In the genomic region with DNA sequence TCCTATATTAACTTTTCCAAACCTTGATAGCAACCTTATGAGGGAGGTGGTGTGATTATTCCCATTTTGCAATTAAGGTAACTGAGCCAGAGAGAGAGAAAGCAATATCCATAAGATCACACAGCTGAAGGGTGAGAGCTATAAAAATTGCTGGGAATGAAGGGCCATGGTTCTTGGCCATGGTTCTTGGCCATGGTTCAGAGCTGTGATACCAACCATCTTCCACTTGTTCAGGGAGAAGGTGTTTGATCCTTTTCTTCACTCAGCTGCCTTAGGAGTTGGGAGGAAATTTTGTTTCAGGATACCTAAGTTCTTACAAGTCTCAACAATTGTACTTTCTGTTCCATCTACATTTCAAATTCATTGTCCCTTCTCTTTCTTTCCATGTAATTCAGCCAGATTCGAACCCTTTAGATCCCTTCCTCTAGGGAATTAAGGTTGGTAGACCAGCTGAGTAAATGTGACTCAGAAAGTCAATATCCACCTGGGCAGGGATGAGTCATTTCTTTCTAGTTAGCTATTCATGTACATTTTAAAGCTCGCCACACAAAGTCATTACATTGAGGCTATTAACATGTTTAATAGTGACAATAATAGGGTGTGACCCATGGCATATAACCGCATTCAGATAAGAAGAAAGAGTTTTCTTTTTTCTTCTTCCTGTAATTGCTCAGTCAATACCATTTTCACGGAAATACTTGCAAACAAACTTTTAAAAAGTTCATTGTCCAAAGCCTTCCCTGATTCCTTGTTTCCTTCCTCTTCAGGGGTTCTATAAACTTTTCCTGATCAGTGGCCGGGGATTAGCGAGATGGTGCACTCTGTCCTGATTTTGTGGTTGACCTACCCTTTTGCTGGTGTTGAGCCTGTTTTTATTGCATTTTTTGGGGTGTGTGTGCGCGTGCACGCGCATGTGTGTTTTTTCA, we compare ENCODE assay signal across 8 cellular contexts.
DNase-seq lines count a peak whose midpoint lies in the region; TF ChIP-seq lines count a peak whose summit lies in the region.

No MANE protein-coding gene starts in this region.

- peak overlapping the region; percentile 44 for H3K4me3 Mint-ChIP-seq in stimulated activated naive CD8-positive, alpha-beta T cell treated with anti-CD3 and anti-CD28 coated beads, Interleukin-15, Interleukin-2, amounts not matched to agents 100 ng/mL and 50 ng/mL, for 24 hours

- peak; percentile 13 for DNase-seq in NCI-H345 (lab: John Stamatoyannopoulos, UW)
- DNase-seq in NCI-H345 treated with DMSO at 0.1 percent for 48 hours (lab: John Stamatoyannopoulos, UW; ENCODE audit: unreplicated experiment), result no peak
- DNase-seq in dermis microvascular lymphatic vessel endothelial cell (ENCODE audit: low read depth in 2 of 2), result peak; percentile 59 to 88
- DNase-seq in GM10266 (ENCODE audit: extremely low spot score), result no peak
- no peak for DNase-seq in cortex of kidney (lab: John Stamatoyannopoulos, UW)
- no peak for DNase-seq in NCI-H82 (lab: John Stamatoyannopoulos, UW)

- no peak for TF ChIP-seq CTCF in GM10266 (IDR thresholded peaks at IDR 0.05; ENCODE audit: control insufficient read depth, insufficient read depth, low read depth, missing control alignments)

- H3K4me1 Mint-ChIP-seq in stimulated activated naive CD8-positive, alpha-beta T cell treated with anti-CD3 and anti-CD28 coated beads, Interleukin-15, Interleukin-2, amounts not matched to agents 100 ng/mL and 50 ng/mL, for 24 hours (ENCODE audit: low read depth), result peaks cover 29% of the 10 kb centered on the region

- peak overlapping the region; percentile 52 for H3K27ac Mint-ChIP-seq in stimulated activated naive CD8-positive, alpha-beta T cell treated with anti-CD3 and anti-CD28 coated beads, Interleukin-15, Interleukin-2, amounts not matched to agents 100 ng/mL and 50 ng/mL, for 24 hours

- TF ChIP-seq RAD21 in Ishikawa (IDR thresholded peaks at IDR 0.05; ENCODE audit: low read depth), result no peak

- 0 out of 2 replicates have a peak, but pooled peaks have one; percentile 13 for TF ChIP-seq EP300 in Ishikawa (IDR thresholded peaks at IDR 0.05; ENCODE audit: borderline replicate concordance)

- peaks cover 8% of the 10 kb centered on the region for H3K9me3 Mint-ChIP-seq in stimulated activated naive CD8-positive, alpha-beta T cell treated with anti-CD3 and anti-CD28 coated beads, Interleukin-15, Interleukin-2, amounts not matched to agents 100 ng/mL and 50 ng/mL, for 24 hours

- no peaks in the 10 kb centered on the region for H3K27me3 Mint-ChIP-seq in stimulated activated naive CD8-positive, alpha-beta T cell treated with anti-CD3 and anti-CD28 coated beads, Interleukin-15, Interleukin-2, amounts not matched to agents 100 ng/mL and 50 ng/mL, for 24 hours

- peaks cover 15% of the 10 kb centered on the region for H3K36me3 Mint-ChIP-seq in stimulated activated naive CD8-positive, alpha-beta T cell treated with anti-CD3 and anti-CD28 coated beads, Interleukin-15, Interleukin-2, amounts not matched to agents 100 ng/mL and 50 ng/mL, for 24 hours (ENCODE audit: low read depth)

TF ChIP-seq in Ishikawa, 13 proteins besides CTCF, POLR2A, EP300 and RAD21:
- TF ChIP-seq NFIC (IDR thresholded peaks at IDR 0.05) (0 out of 2 replicates have a peak, but pooled peaks have one; percentile 39), FOXM1 (IDR thresholded peaks at IDR 0.05; ENCODE audit: borderline replicate concordance, low read depth) (no peak), TAF1 (IDR thresholded peaks at IDR 0.05; ENCODE audit: low read depth) (no peak), TCF12 (IDR thresholded peaks at IDR 0.05; ENCODE audit: low read depth) (peak; percentile 56; the same call in 1 of the 2 replicates), YY1 (IDR thresholded peaks at IDR 0.05; ENCODE audit: low read depth) (no peak), CEBPB (IDR thresholded peaks at IDR 0.05) (no peak)
- TF ChIP-seq, protein P1, sequence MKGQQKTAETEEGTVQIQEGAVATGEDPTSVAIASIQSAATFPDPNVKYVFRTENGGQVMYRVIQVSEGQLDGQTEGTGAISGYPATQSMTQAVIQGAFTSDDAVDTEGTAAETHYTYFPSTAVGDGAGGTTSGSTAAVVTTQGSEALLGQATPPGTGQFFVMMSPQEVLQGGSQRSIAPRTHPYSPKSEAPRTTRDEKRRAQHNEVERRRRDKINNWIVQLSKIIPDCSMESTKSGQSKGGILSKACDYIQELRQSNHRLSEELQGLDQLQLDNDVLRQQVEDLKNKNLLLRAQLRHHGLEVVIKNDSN (IDR thresholded peaks at IDR 0.05), result no peak

Comparison
In these comparisons a context has a peak if more than half of its experiments do, and no peak if none do; other contexts are left out.
1. DNase-seq: peak in NCI-H345 (single experiment) and dermis microvascular lymphatic vessel endothelial cell (2 of 2); none in NCI-H345 treated with DMSO at 0.1 percent for 48 hours (single experiment), GM10266 (single experiment), cortex of kidney (single experiment) and NCI-H82 (single experiment).